In genomic region chr6:73710470-73710869, GRCh38 we compare ENCODE assay signal across 13 cellular contexts. TPM values are rescaled to one million over a fixed set of nuclear protein-coding genes. Genes with fewer than 3 reads are reported as not detected.
DNase-seq lines count a peak whose midpoint lies in the region; ATAC-seq, FAIRE-seq and TF ChIP-seq lines count a peak whose summit lies in the region.
"Had no signal": no experiment of that assay in that cellular context is flagged by ENCODE, and none has a peak within 500 bp of the region (broad histone marks: within the 10 kb centered on the region; RNA-seq: fewer than 3 reads in every experiment).

No MANE protein-coding gene starts in this region.

- BruUV-seq in PC-3 (replicated peaks; lab: Mats Ljungman, UMichigan) (no TSS peak), endothelial cell of umbilical vein (replicated peaks; lab: Mats Ljungman, UMichigan) (no TSS peak)

- dilution Hi-C loops in endothelial cell of umbilical vein (cut with MboI; ENCODE audit: extremely low pct_ligation_motif_present, low sequenced_read_pairs) = no loop called here

- H3K27me3 ChIP-seq in PC-3 (ENCODE audit: low read length) = no peaks in the 10 kb centered on the region
- no peaks in the 10 kb centered on the region for H3K27me3 ChIP-seq in endothelial cell of umbilical vein (ENCODE audit: control insufficient read depth in 2 of 2, insufficient read depth in 2 of 2, low read length in 2 of 2)
- H3K27me3 ChIP-seq: ascending aorta, esophagus muscularis mucosa had no signal

- ATAC-seq in PC-3 = peak; percentile 85
- no peak for ATAC-seq in HG03045 (IDR thresholded peaks at IDR 0.05; ENCODE audit: unreplicated experiment)
- ATAC-seq: GM23338 had no signal

- CTCF ChIA-PET in HEK293 (lab: Yijun Ruan, JAX) (interaction anchor here (0.5 kb wide), 1 partner anchor 380 kb away, joined by 3 read pairs; no protein-coding TSS in a partner anchor), PC-3 (lab: Charles Lee) (no interaction called here), endothelial cell of umbilical vein (lab: Charles Lee) (no interaction called here)

- H3K4me3 ChIP-seq in HEK293 (ENCODE audit: low read depth, low read length) = no peak overlapping the region; the same call in 1 of the 2 replicates
- H3K4me3 ChIP-seq in PC-3 (ENCODE audit: low read length) = no peak overlapping the region
- no peak overlapping the region for H3K4me3 ChIP-seq in endothelial cell of umbilical vein (replicated peaks in 1 of 3; ENCODE audit: insufficient read depth in 1 of 3, low read depth in 1 of 3, low read length in 3 of 3)
- H3K4me3 ChIP-seq: ascending aorta, esophagus muscularis mucosa, GM23338 had no signal

- H3K36me3 ChIP-seq in HEK293 (ENCODE audit: control insufficient read depth in 2 of 2, insufficient read depth in 1 of 2, low read length in 2 of 2) (peaks cover 0 to 6% of the 10 kb centered on the region in 2 experiments; a peak in 1 of 3 replicates), PC-3 (ENCODE audit: low read depth, low read length) (no peaks in the 10 kb centered on the region; the same call in 1 of the 2 replicates), endothelial cell of umbilical vein (ENCODE audit: control insufficient read depth in 2 of 2, extremely low read depth in 1 of 2, insufficient read depth in 2 of 2, low read length in 2 of 2) (peaks cover 3 to 6% of the 10 kb centered on the region in 2 experiments)
- H3K36me3 ChIP-seq: ascending aorta, esophagus muscularis mucosa had no signal

- no peaks in the 10 kb centered on the region for H3K9me1 ChIP-seq in endothelial cell of umbilical vein (replicated peaks; ENCODE audit: control insufficient read depth, extremely low read depth, insufficient read depth, low read length)

- no peaks in the 10 kb centered on the region for H3K9me2 ChIP-seq in PC-3 (replicated peaks; ENCODE audit: low read length)

- H3K4me2 ChIP-seq in PC-3 (ENCODE audit: low read length) (peak overlapping the region; percentile 62), endothelial cell of umbilical vein (ENCODE audit: insufficient read depth, low read length) (no peak overlapping the region)
- H3K4me2 ChIP-seq: GM23338 had no signal

- no peaks in the 10 kb centered on the region for H3F3A ChIP-seq in PC-3 (ENCODE audit: low read length, unreplicated experiment)

- DNase-seq in PC-3 (peak; percentile 94), endothelial cell of umbilical vein (ENCODE audit: low read depth, low spot score) (peak; percentile 57), urothelium cell line (ENCODE audit: low spot score) (peak; percentile 75), NCI-H1092 treated with DMSO at 0.1 percent for 48 hours (lab: John Stamatoyannopoulos, UW) (no peak), SKM-1 (lab: John Stamatoyannopoulos, UW; ENCODE audit: unreplicated experiment) (no peak)
- DNase-seq: NCI-H1048, NCI-H526 treated with DMSO at 0.1 percent for 48 hours, occipital lobe had no signal

- H4K20me1 ChIP-seq in PC-3 (ENCODE audit: low read length) (no peaks in the 10 kb centered on the region), endothelial cell of umbilical vein (replicated peaks; ENCODE audit: control insufficient read depth, extremely low read depth, insufficient read depth, low read length) (no peaks in the 10 kb centered on the region)

- peaks cover 14% of the 10 kb centered on the region for H3K4me1 ChIP-seq in HEK293 (ENCODE audit: control insufficient read depth, insufficient read depth, low read length)
- peaks cover 21% of the 10 kb centered on the region for H3K4me1 ChIP-seq in PC-3 (ENCODE audit: insufficient read depth, low read length)
- peaks cover 38% of the 10 kb centered on the region for H3K4me1 ChIP-seq in endothelial cell of umbilical vein (ENCODE audit: control insufficient read depth, extremely low read depth, insufficient read depth, low read length)
- H3K4me1 ChIP-seq: ascending aorta had no signal

- H3K9me3 ChIP-seq in HEK293 (ENCODE audit: control insufficient read depth, insufficient read depth, low read depth, low read length) = no peaks in the 10 kb centered on the region
- H3K9me3 ChIP-seq in PC-3 (ENCODE audit: low read length) = no peaks in the 10 kb centered on the region
- no peaks in the 10 kb centered on the region for H3K9me3 ChIP-seq in endothelial cell of umbilical vein (replicated peaks; ENCODE audit: control insufficient read depth, insufficient read depth, low read length)
- H3K9me3 ChIP-seq: ascending aorta, esophagus muscularis mucosa had no signal

- H3K27ac ChIP-seq in HEK293 (ENCODE audit: extremely low read depth, low read depth, low read length) = no peak overlapping the region
- H3K27ac ChIP-seq in PC-3 (ENCODE audit: low read length) = peak overlapping the region; percentile 37
- no peak overlapping the region for H3K27ac ChIP-seq in endothelial cell of umbilical vein (ENCODE audit: insufficient read depth, low read depth, low read length)
- H3K27ac ChIP-seq: ascending aorta, esophagus muscularis mucosa had no signal

- FAIRE-seq in endothelial cell of umbilical vein (lab: Jason Lieb, UNC) (no peak), urothelium cell line (lab: Jason Lieb, UNC) (no peak)

- H2AFZ ChIP-seq in PC-3 (ENCODE audit: low read length) (no peak overlapping the region), endothelial cell of umbilical vein (ENCODE audit: low read depth, low read length) (no peak overlapping the region)
- H2AFZ ChIP-seq: GM23338 had no signal

- no peak for TF ChIP-seq CTCF in HEK293 (tag by site-specific recombination; IDR thresholded peaks at IDR 0.05)
- no peak for TF ChIP-seq CTCF in PC-3 (conservative IDR thresholded peaks at IDR 0.05; ENCODE audit: low read depth, low read length)
- no peak for TF ChIP-seq CTCF in endothelial cell of umbilical vein (IDR thresholded peaks at IDR 0.05; ENCODE audit: extremely low read depth in 1 of 2, insufficient read depth in 1 of 2, low read depth in 1 of 2, low read length in 2 of 2)

- TF ChIP-seq POLR2A in endothelial cell of umbilical vein (IDR thresholded peaks at IDR 0.05; ENCODE audit: low read depth, low read length) = no peak

- H3K9ac ChIP-seq in PC-3 (ENCODE audit: low read length) (no peak overlapping the region), endothelial cell of umbilical vein (replicated peaks; ENCODE audit: extremely low read depth, insufficient read depth, low read length) (no peak overlapping the region)

- POLR2A ChIA-PET in HEK293 (lab: Yijun Ruan, JAX) (no interaction called here), PC-3 (lab: Charles Lee; ENCODE audit: unreplicated experiment) (no interaction called here), endothelial cell of umbilical vein (lab: Charles Lee) (no interaction called here)

- intact Hi-C loops in PC-3 (cut with micrococcal nuclease) = no loop called here
- intact Hi-C loops in endothelial cell of umbilical vein (cut with micrococcal nuclease) = no loop called here

- H3K79me2 ChIP-seq in PC-3 (ENCODE audit: low read length) (0 out of 2 replicates have a peak, but pooled peaks cover 4% of the 10 kb centered on the region), endothelial cell of umbilical vein (ENCODE audit: control insufficient read depth, insufficient read depth, low read length) (peaks cover 3% of the 10 kb centered on the region)

TF ChIP-seq in HEK293, 187 proteins besides CTCF, POLR2A, EP300 and RAD21 (continues in another document):
- TF ChIP-seq ZNF239 (tag by site-specific recombination; IDR thresholded peaks at IDR 0.05) (no peak), ZNF366 (tag by site-specific recombination; conservative IDR thresholded peaks at IDR 0.05) (peak; percentile 74), ZBTB48 (tag by site-specific recombination; IDR thresholded peaks at IDR 0.05) (peak; percentile 83)

TF ChIP-seq in endothelial cell of umbilical vein, 7 proteins besides CTCF, POLR2A, EP300 and RAD21:
- TF ChIP-seq MYC (IDR thresholded peaks at IDR 0.05; ENCODE audit: low read depth, low read length) (no peak), POLR2AphosphoS5 (IDR thresholded peaks at IDR 0.05; ENCODE audit: insufficient read depth, low read depth, low read length) (no peak), GATA2 (IDR thresholded peaks at IDR 0.05; ENCODE audit: insufficient read depth, insufficient read length, low read depth, low read length) (no peak), EZH2 (IDR thresholded peaks at IDR 0.05; ENCODE audit: borderline replicate concordance, low read depth, low read length, severe bottlenecking) (no peak), JUN (IDR thresholded peaks at IDR 0.05; ENCODE audit: borderline replicate concordance, insufficient read depth, insufficient read length, low read depth) (peak; percentile 47), FOS (IDR thresholded peaks at IDR 0.05; ENCODE audit: borderline replicate concordance, insufficient read depth, low read length) (peak; percentile 67), MAX (IDR thresholded peaks at IDR 0.05; ENCODE audit: insufficient read depth, insufficient read length) (no peak)

RNA-seq across cellular contexts. Expression of gene CD109, which starts 14.5 kb away (rescaled TPM):
- 16.8 and 19.1 TPM in 2 replicates for total RNA-seq in PC-3 (2014; rRNA removed)
- total RNA-seq in endothelial cell of umbilical vein = 86.2 and 107 TPM in 2 replicates
- polyA plus RNA-seq in endothelial cell of umbilical vein = 26.3 and 33.9 TPM in 2 replicates
- polyA plus RNA-seq in endothelial cell of umbilical vein (2011; cell fraction: cytosol; rRNA removed) = 19.5 and 21.2 TPM in 2 replicates
- 27.6 and 38.5 TPM in 2 replicates for polyA plus RNA-seq in endothelial cell of umbilical vein (2011; cell fraction: nucleus; rRNA removed)
- polyA plus RNA-seq in endothelial cell of umbilical vein (2012) = 46.3 and 67.0 TPM in 2 replicates
- polyA minus RNA-seq in endothelial cell of umbilical vein = 63.8 and 67.5 TPM in 2 replicates
- polyA minus RNA-seq in endothelial cell of umbilical vein (2011; cell fraction: cytosol; rRNA and poly(A)+ RNA removed) = 13.1 TPM
- 53.7 and 74.6 TPM in 2 replicates for polyA minus RNA-seq in endothelial cell of umbilical vein (2011; cell fraction: nucleus; rRNA and poly(A)+ RNA removed)

RNA-seq across cellular contexts. Expression of gene SLC17A5, which starts 56.7 kb away (rescaled TPM):
- total RNA-seq in PC-3 (2014; rRNA removed) (3.3 and 5.2 TPM in 2 replicates), endothelial cell of umbilical vein (15.2 and 17.6 TPM in 2 replicates)
- 16.9 and 18.7 TPM in 2 replicates for polyA plus RNA-seq in endothelial cell of umbilical vein
- 11.1 and 11.8 TPM in 2 replicates for polyA plus RNA-seq in endothelial cell of umbilical vein (2011; cell fraction: cytosol; rRNA removed)
- polyA plus RNA-seq in endothelial cell of umbilical vein (2011; cell fraction: nucleus; rRNA removed) = 5.3 and 6.4 TPM in 2 replicates
- polyA plus RNA-seq in endothelial cell of umbilical vein (2012) = 13.5 and 13.9 TPM in 2 replicates
- 26.9 and 41.0 TPM in 2 replicates for polyA minus RNA-seq in endothelial cell of umbilical vein
- 8.9 TPM for polyA minus RNA-seq in endothelial cell of umbilical vein (2011; cell fraction: cytosol; rRNA and poly(A)+ RNA removed)
- polyA minus RNA-seq in endothelial cell of umbilical vein (2011; cell fraction: nucleus; rRNA and poly(A)+ RNA removed) = 10.6 and 17.4 TPM in 2 replicates

Comparison
In these comparisons a context has a peak if more than half of its experiments do, and no peak if none do; other contexts are left out.
1. DNase-seq: peak in PC-3 (single experiment), endothelial cell of umbilical vein (single experiment) and urothelium cell line (single experiment); none in NCI-H1092 treated with DMSO at 0.1 percent for 48 hours (single experiment) and SKM-1 (single experiment).